24 cellular contexts compared by ENCODE assay signal in genomic region chrX:107470198-107470597, GRCh38. TPM values are rescaled to one million over a fixed set of nuclear protein-coding genes. Genes with fewer than 3 reads are reported as not detected.
"Had no signal": no experiment of that assay in that cellular context is flagged by ENCODE, and none has a peak within 500 bp of the region (broad histone marks: within the 10 kb centered on the region; RNA-seq: fewer than 3 reads in every experiment).

No MANE protein-coding gene starts in this region.

- H3K27me3 Mint-ChIP-seq: type B pancreatic cell had no signal

- H3K27me3 ChIP-seq: neutrophil, right lobe of liver, suprapubic skin, thyroid gland had no signal

- H3K27ac Mint-ChIP-seq: naive thymus-derived CD8-positive, alpha-beta T cell; stimulated activated effector memory CD8-positive, alpha-beta T cell treated with anti-CD3 and anti-CD28 coated beads, Interleukin-12 subunit alpha, Interleukin-12 subunit beta, amount 100 ng/mL, for 72 hours; type B pancreatic cell had no signal

- H3K4me1 ChIP-seq: heart right ventricle, psoas muscle, right lobe of liver, suprapubic skin, thyroid gland had no signal

- H3K9me3 ChIP-seq: heart right ventricle, mucosa of descending colon, neutrophil, psoas muscle, right lobe of liver, suprapubic skin, thyroid gland had no signal

- H3K4me1 Mint-ChIP-seq: naive thymus-derived CD8-positive, alpha-beta T cell had no signal

- H3K27ac ChIP-seq: heart right ventricle, neutrophil, psoas muscle, right lobe of liver, suprapubic skin, thyroid gland had no signal

- H3K36me3 Mint-ChIP-seq: naive thymus-derived CD8-positive, alpha-beta T cell; stimulated activated effector memory CD8-positive, alpha-beta T cell treated with anti-CD3 and anti-CD28 coated beads, Interleukin-12 subunit alpha, Interleukin-12 subunit beta, amount 100 ng/mL, for 72 hours; type B pancreatic cell had no signal

- H3K9me3 Mint-ChIP-seq: stimulated activated effector memory CD8-positive, alpha-beta T cell treated with anti-CD3 and anti-CD28 coated beads, Interleukin-12 subunit alpha, Interleukin-12 subunit beta, amount 100 ng/mL, for 72 hours had no signal

- H3K4me3 Mint-ChIP-seq: naive thymus-derived CD8-positive, alpha-beta T cell; stimulated activated effector memory CD8-positive, alpha-beta T cell treated with anti-CD3 and anti-CD28 coated beads, Interleukin-12 subunit alpha, Interleukin-12 subunit beta, amount 100 ng/mL, for 72 hours; type B pancreatic cell had no signal

- DNase-seq: effector memory CD4-positive, alpha-beta T cell; heart right ventricle; hypothalamus; kidney glomerular epithelial cell; mammary epithelial cell; mucosa of descending colon; naive thymus-derived CD8-positive, alpha-beta T cell; psoas muscle; retina; right lobe of liver; stimulated activated CD4-positive, alpha-beta T cell treated with anti-CD3 and anti-CD28 coated beads, Interleukin-4, amount 100 ng/mL, for 1 hour; stimulated activated CD8-positive, alpha-beta memory T cell treated with anti-CD3 and anti-CD28 coated beads, Interleukin-4, amount 100 ng/mL, for 48 hours; stimulated activated naive CD8-positive, alpha-beta T cell treated with anti-CD3 and anti-CD28 coated beads, Interleukin-15, Interleukin-2, amounts not matched to agents 100 U/mL and 50 U/mL, for 24 hours; thyroid gland had no signal

- ATAC-seq: esophagus mucosa; heart right ventricle; mucosa of descending colon; naive thymus-derived CD8-positive, alpha-beta T cell; psoas muscle; right lobe of liver; stimulated activated effector memory CD8-positive, alpha-beta T cell treated with anti-CD3 and anti-CD28 coated beads, Interleukin-12 subunit alpha, Interleukin-12 subunit beta, amount 100 ng/mL, for 72 hours; stimulated activated naive CD8-positive, alpha-beta T cell treated with anti-CD3 and anti-CD28 coated beads, Interleukin-15, Interleukin-2, amounts not matched to agents 100 U/mL and 50 U/mL, for 24 hours had no signal

- FAIRE-seq: endometrium, frontal cortex, islet of Langerhans, urothelium cell line had no signal

- H3K36me3 ChIP-seq: heart right ventricle, neutrophil, right lobe of liver, suprapubic skin, thyroid gland had no signal

- H3K4me3 ChIP-seq: heart right ventricle, mucosa of descending colon, psoas muscle, right lobe of liver, suprapubic skin, thyroid gland had no signal

RNA-seq across cellular contexts. Expression of gene FRMPD3, which starts 20.7 kb away (rescaled TPM):
- total RNA-seq: fibroblast of lung, right lobe of liver, suprapubic skin had no signal
